In the genomic region with DNA sequence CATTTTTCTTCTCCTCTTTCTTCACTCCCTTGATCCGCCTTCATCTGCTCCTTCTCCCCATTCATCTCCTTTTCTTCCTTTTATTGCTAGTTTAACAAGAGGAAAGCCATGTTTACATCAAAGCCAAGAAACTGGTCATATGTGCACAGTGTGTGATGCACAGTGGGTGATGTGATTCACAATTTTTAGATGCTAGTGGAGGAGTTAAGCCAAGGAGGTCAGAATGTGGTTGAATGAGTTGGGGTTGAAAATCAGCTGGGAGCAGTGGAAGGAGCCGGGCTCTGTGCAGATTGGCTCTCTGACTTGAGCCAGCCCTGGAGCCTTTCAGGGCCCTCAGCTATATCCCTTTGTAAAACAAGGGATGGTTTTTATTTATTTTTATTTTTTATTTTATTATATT, we compare ENCODE assay signal across 16 cellular contexts.
"Had no signal": no experiment of that assay in that cellular context is flagged by ENCODE, and none has a peak within 500 bp of the region (broad histone marks: within the 10 kb centered on the region; RNA-seq: fewer than 3 reads in every experiment).

No MANE protein-coding gene starts in this region.

- ATAC-seq: activated T-cell treated with anti-CD3 and anti-CD28 coated beads, Interleukin-2, amount 50 U/mL, for 4 hours; left lobe of liver; naive thymus-derived CD4-positive, alpha-beta T cell; WTC11 had no signal

- H3K4me3 ChIP-seq: suprapubic skin had no signal

- H3K27me3 ChIP-seq: suprapubic skin had no signal

- DNase-seq: activated CD4-positive, alpha-beta memory T cell treated with anti-CD3 and anti-CD28 coated beads, Interleukin-2, amount 10 ng/mL, durations not matched to agents 7 days and 5 days; activated CD4-positive, alpha-beta T cell treated with anti-CD3 and anti-CD28 coated beads for 4 hours; activated effector memory CD4-positive, alpha-beta T cell treated with Interleukin-2 at 50 U/mL for 16 hours; activated naive CD4-positive, alpha-beta T cell treated with anti-CD3 and anti-CD28 coated beads, Interleukin-2, amount 50 U/mL, for 16 hours; activated T-cell treated with anti-CD3 and anti-CD28 coated beads, Interleukin-2, amount 50 U/mL, for 4 hours; cortex of kidney; effector CD4-positive, alpha-beta T cell; naive thymus-derived CD4-positive, alpha-beta T cell; posterior cingulate gyrus; retina; stimulated activated CD4-positive, alpha-beta T cell treated with anti-CD3 and anti-CD28 coated beads, Interleukin-4, amount 100 ng/mL, for 24 hours; stimulated activated naive CD4-positive, alpha-beta T cell; trophoblast cell had no signal

- H3K9me3 ChIP-seq: suprapubic skin had no signal

- H3K27ac ChIP-seq: suprapubic skin had no signal
